In genomic region chr1:14361001-14361400, GRCh38 we compare ENCODE assay signal across 7 cellular contexts.
DNase-seq lines count a peak whose midpoint lies in the region; TF ChIP-seq lines count a peak whose summit lies in the region.
"Not testable (repeated sequence)": the region's sequence is repeated elsewhere in the genome, so short reads cannot be mapped to it uniquely, and the experiment has no call there.

No MANE protein-coding gene starts in this region.

- H3K9me3 Mint-ChIP-seq in MCF 10A (ENCODE audit: unreplicated experiment) = not testable (repeated sequence)

- H3K27me3 ChIP-seq in MM.1S (replicated peaks; ENCODE audit: insufficient read depth, low read length); neuronal stem cell (ENCODE audit: control insufficient read depth in 3 of 3, insufficient read depth in 3 of 3, low read depth in 1 of 3, low read length in 3 of 3): not testable (repeated sequence)

- not testable (repeated sequence) for TF ChIP-seq CTCF in MM.1S (IDR thresholded peaks at IDR 0.05; ENCODE audit: low read length); MCF 10A (IDR thresholded peaks at IDR 0.05; ENCODE audit: unreplicated experiment)

- H2BK15ac ChIP-seq in neuronal stem cell (ENCODE audit: low read length) = not testable (repeated sequence)

- not testable (repeated sequence) for H3K79me1 ChIP-seq in neuronal stem cell (ENCODE audit: low read depth, low read length)

- H3K9me2 ChIP-seq in MM.1S (replicated peaks; ENCODE audit: insufficient read depth, low read length) = not testable (repeated sequence)

- CTCF ChIA-PET in MCF 10A (lab: Yijun Ruan, JAX) = not testable (repeated sequence)

- H3F3A ChIP-seq in MM.1S (ENCODE audit: insufficient read depth, low read length) = not testable (repeated sequence)

- not testable (repeated sequence) for H4K8ac ChIP-seq in neuronal stem cell (ENCODE audit: low read depth, low read length)

- peaks cover 17% of the 10 kb centered on the region; the same call in 1 of the 2 replicates for H3K4me1 ChIP-seq in MM.1S (ENCODE audit: low read length)
- H3K4me1 ChIP-seq in neuronal stem cell (ENCODE audit: control insufficient read depth in 2 of 2, insufficient read depth in 1 of 2, low read depth in 1 of 2, low read length in 2 of 2) = not testable (repeated sequence)

- H2BK5ac ChIP-seq in neuronal stem cell (ENCODE audit: low read length) = not testable (repeated sequence)

- not testable (repeated sequence) for H2AK5ac ChIP-seq in neuronal stem cell (ENCODE audit: low read depth, low read length)

- no CpG with 5 or more reads among the region's 6 CpGs for WGBS in neuronal stem cell (ENCODE audit: extremely low coverage in 2 of 2, insufficient read length in 2 of 2, insufficient replicate concordance in 1 of 2), 2 donors

- H3K4me3 Mint-ChIP-seq in MCF 10A (ENCODE audit: unreplicated experiment) = not testable (repeated sequence)

- H4K91ac ChIP-seq in neuronal stem cell (ENCODE audit: low read depth, low read length, poor library complexity) = not testable (repeated sequence)

- H3K27me3 Mint-ChIP-seq in MCF 10A (ENCODE audit: insufficient read depth, unreplicated experiment) = not testable (repeated sequence)

- not testable (repeated sequence) for H3K9ac ChIP-seq in MM.1S (ENCODE audit: low read length); neuronal stem cell (ENCODE audit: low read depth, low read length, poor library complexity)

- not testable (repeated sequence) for H3K36me3 Mint-ChIP-seq in MCF 10A (ENCODE audit: insufficient read depth, unreplicated experiment)

- H3K4me2 ChIP-seq in MM.1S (ENCODE audit: low read depth, low read length) = peak overlapping the region; percentile 38
- H3K4me2 ChIP-seq in neuronal stem cell (ENCODE audit: insufficient read depth, low read length, poor library complexity, severe bottlenecking) = not testable (repeated sequence)

- not testable (repeated sequence) for H3K79me2 ChIP-seq in MM.1S (ENCODE audit: low read length)

- not testable (repeated sequence) for H2BK120ac ChIP-seq in neuronal stem cell (ENCODE audit: low read depth, low read length)

- not testable (repeated sequence) for BruUV-seq in MCF 10A (replicated peaks; lab: Mats Ljungman, UMichigan)

- peak; percentile 55 for DNase-seq in DMS153 treated with DMSO at 0.1 percent for 48 hours (lab: John Stamatoyannopoulos, UW; ENCODE audit: unreplicated experiment)
- DNase-seq in MM.1S = peak; percentile 70
- DNase-seq in NCI-H345 (lab: John Stamatoyannopoulos, UW) = peak; percentile 66
- peak; percentile 19 for DNase-seq in RPMI7951 (ENCODE audit: low read depth)
- peak; percentile 44 for DNase-seq in MCF 10A (ENCODE audit: unreplicated experiment)
- DNase-seq in glomerular visceral epithelial cell (ENCODE audit: extremely low spot score) = peak; percentile 16
- not testable (repeated sequence) for DNase-seq in neuronal stem cell (ENCODE audit: low spot score)

- H3K36me3 ChIP-seq in MM.1S (replicated peaks; ENCODE audit: insufficient read depth, low read length); neuronal stem cell (replicated peaks in 1 of 2; ENCODE audit: control insufficient read depth in 2 of 2, insufficient read depth in 2 of 2, low read length in 2 of 2): not testable (repeated sequence)

- not testable (repeated sequence) for H4K20me1 ChIP-seq in MM.1S (ENCODE audit: insufficient read depth, low read length)

- POLR2A ChIA-PET in MCF 10A (lab: Yijun Ruan, JAX) = interaction anchor here (1.0 kb wide), 1 partner anchor 20 kb away, joined by 3 read pairs; no protein-coding TSS in a partner anchor

- intact Hi-C loops in MCF 10A (cut with micrococcal nuclease) = not testable (repeated sequence)

- H3K4me1 Mint-ChIP-seq in MCF 10A (ENCODE audit: insufficient read depth, unreplicated experiment) = not testable (repeated sequence)

- peak overlapping the region; percentile 42; the same call in 1 of the 2 replicates for H3K27ac ChIP-seq in MM.1S (ENCODE audit: low read length)
- not testable (repeated sequence) for H3K27ac ChIP-seq in neuronal stem cell (replicated peaks; ENCODE audit: low read length)

- H3K4me3 ChIP-seq in MM.1S (ENCODE audit: low read length); neuronal stem cell (ENCODE audit: low read length in 2 of 2): not testable (repeated sequence)

- not testable (repeated sequence) for H3K4ac ChIP-seq in neuronal stem cell (ENCODE audit: low read length)

- not testable (repeated sequence) for H3K9me3 ChIP-seq in MM.1S (replicated peaks; ENCODE audit: insufficient read depth, low read length); neuronal stem cell (replicated peaks in 1 of 2; ENCODE audit: control insufficient read depth in 2 of 2, insufficient read depth in 1 of 2, low read depth in 1 of 2, low read length in 2 of 2)

- H2BK12ac ChIP-seq in neuronal stem cell (ENCODE audit: low read length) = not testable (repeated sequence)

- H3K14ac ChIP-seq in neuronal stem cell (ENCODE audit: low read length) = not testable (repeated sequence)

- H3K23ac ChIP-seq in neuronal stem cell (ENCODE audit: low read depth, low read length, poor library complexity) = not testable (repeated sequence)

- H3K27ac Mint-ChIP-seq in MCF 10A (ENCODE audit: low read depth, unreplicated experiment) = peak overlapping the region; percentile 42

- H3K18ac ChIP-seq in neuronal stem cell (ENCODE audit: low read length) = not testable (repeated sequence)

- H2AFZ ChIP-seq in MM.1S (ENCODE audit: low read length) = not testable (repeated sequence)
- H2AFZ ChIP-seq in neuronal stem cell (ENCODE audit: low read length) = peak overlapping the region; percentile 32
